ENCODE assay signal across 8 cellular contexts in the genomic region with DNA sequence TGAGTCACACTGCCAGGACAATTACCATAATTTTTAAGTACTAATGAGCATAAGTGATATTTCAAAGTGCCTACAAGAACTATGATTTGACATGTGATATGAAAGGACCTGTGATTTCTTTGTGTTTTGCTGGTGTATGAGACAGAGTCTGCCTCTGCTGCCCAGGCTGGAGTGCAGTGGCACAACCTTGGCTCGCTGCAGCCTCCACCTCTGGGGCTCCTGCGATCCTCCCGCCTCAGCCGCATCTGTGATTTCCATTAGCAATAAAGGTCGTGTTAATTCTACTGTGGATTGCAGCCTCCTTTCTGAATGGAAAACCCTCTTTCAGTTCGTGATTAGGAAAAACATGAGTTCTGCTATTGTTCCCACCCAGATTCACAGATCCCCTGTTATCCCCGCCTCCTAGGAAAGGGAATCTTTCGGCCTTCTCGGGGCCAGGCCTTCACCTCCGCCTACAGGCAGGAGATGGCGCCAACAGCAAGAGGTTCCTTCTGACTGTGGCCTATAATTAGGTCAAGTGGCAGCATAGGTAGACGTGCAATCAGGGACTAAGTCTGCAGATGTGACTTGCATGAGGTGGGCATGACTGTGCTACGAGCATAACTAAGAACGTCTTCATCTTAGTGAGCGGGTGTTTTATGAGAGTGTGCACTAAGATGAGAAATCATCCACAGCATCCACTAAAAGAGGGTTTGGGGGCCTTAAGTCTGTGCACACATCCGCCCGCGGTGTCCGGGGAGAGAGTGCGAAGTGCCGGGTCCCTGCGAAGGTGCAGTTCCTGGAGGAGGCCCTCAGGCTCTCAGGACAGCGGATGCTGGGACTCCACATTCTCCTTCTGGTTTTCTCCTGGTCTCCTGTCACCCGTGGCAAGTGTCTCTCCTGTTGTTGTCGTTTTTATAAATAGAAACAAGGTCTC. TPM values are rescaled to one million over a fixed set of nuclear protein-coding genes. Genes with fewer than 3 reads are reported as not detected.
A peak's percentile ranks its signal among the peaks of the same experiment; 100 is the strongest.
DNase-seq lines count a peak whose midpoint lies in the region; ATAC-seq and TF ChIP-seq lines count a peak whose summit lies in the region.

No MANE protein-coding gene starts in this region.

- H3K27me3 ChIP-seq in colonic mucosa: no peaks in the 10 kb centered on the region

- H3K27ac Mint-ChIP-seq in T-cell: peak overlapping the region; percentile 85 to 95

- POLR2A ChIA-PET in T-cell (lab: Charles Lee): no interaction called here

- H3K9me3 Mint-ChIP-seq in T-cell: no peaks in the 10 kb centered on the region

- peak; percentile 86 for TF ChIP-seq CTCF in colonic mucosa (IDR thresholded peaks at IDR 0.05)

- peak overlapping the region; percentile 80 to 89 (median 84) for H3K4me3 Mint-ChIP-seq in T-cell

- no peak overlapping the region for H3K4me3 ChIP-seq in colonic mucosa

- H3K36me3 ChIP-seq in colonic mucosa: no peaks in the 10 kb centered on the region

- ATAC-seq in HG03064 (IDR thresholded peaks at IDR 0.05; ENCODE audit: low read depth, unreplicated experiment): peak; percentile 68
- ATAC-seq in T-cell (replicated peaks in 1 of 4): peak; percentile 58 to 76 (median 69)

- H3K27me3 Mint-ChIP-seq in T-cell: peaks cover 0 to 7% of the 10 kb centered on the region in 2 donors

- peaks cover 32 to 37% (median 35%) of the 10 kb centered on the region in 3 donors for H3K4me1 Mint-ChIP-seq in T-cell

- intact Hi-C loops in colonic mucosa (cut with DNase I): loop anchor here (10.0 kb wide), 1 partner anchor 83 kb away; a partner anchor contains a TSS

- DNase-seq in activated CD8-positive, alpha-beta memory T cell treated with anti-CD3 and anti-CD28 coated beads for 24 hours: peak; percentile 77
- DNase-seq in activated CD8-positive, alpha-beta memory T cell treated with anti-CD3 and anti-CD28 coated beads, Interleukin-2, amount 50 U/mL, for 48 hours: no peak
- DNase-seq in T-cell: peak in 30 of 34 experiments; percentile 40 to 69 (median 56)
- DNase-seq in colonic mucosa: peak; percentile 77
- peak; percentile 69 for DNase-seq in mucosa of gallbladder (ENCODE audit: low spot score)
- no peak for DNase-seq in epidermal melanocyte (ENCODE audit: insufficient read length, low spot score)
- no peak for DNase-seq in DMS53 treated with DMSO at 0.1 percent for 48 hours (lab: John Stamatoyannopoulos, UW; ENCODE audit: unreplicated experiment)

- peaks cover 6% of the 10 kb centered on the region for H3K4me1 ChIP-seq in colonic mucosa

- H3K36me3 Mint-ChIP-seq in T-cell: no peaks in the 10 kb centered on the region

- CTCF ChIA-PET in T-cell (lab: Charles Lee): interaction anchor here (0.7 to 0.8 kb wide), 2 partner anchors 9 to 64 kb away, joined by 3 read pairs; no protein-coding TSS in a partner anchor

- H3K9me3 ChIP-seq in colonic mucosa: no peaks in the 10 kb centered on the region

- no peak overlapping the region for H3K27ac ChIP-seq in colonic mucosa

- H3K9ac ChIP-seq in colonic mucosa (ENCODE audit: low read depth in 2 of 2, low read length in 2 of 2): peak overlapping the region in 1 of 2 donors; percentile 12

RNA-seq across cellular contexts. Expression of a gene that starts 23.1 kb away (rescaled TPM):
- 1 to 10 TPM; 1.6 to 3.1 (median 3.0) TPM for total RNA-seq in T-cell
- 1 to 10 TPM; 6.8 to 8.7 TPM for total RNA-seq in colonic mucosa
- 1.2 TPM for total RNA-seq in mucosa of gallbladder

RNA-seq across cellular contexts. Expression of a gene that starts 34.5 kb away (rescaled TPM):
- total RNA-seq in T-cell: not detected
- total RNA-seq in colonic mucosa: not detected
- not detected for total RNA-seq in mucosa of gallbladder

RNA-seq across cellular contexts. Expression of a gene that starts 41.2 kb away (rescaled TPM):
- 10 to 100 TPM; 32.2 to 46.2 (median 36.7) TPM for total RNA-seq in T-cell
- total RNA-seq in colonic mucosa: 10 to 100 TPM; 22.2 to 41.1 TPM
- 47.6 TPM for total RNA-seq in mucosa of gallbladder

RNA-seq across cellular contexts. Expression of a gene that starts 50.9 kb away (rescaled TPM):
- total RNA-seq in T-cell (not detected), colonic mucosa (not detected), mucosa of gallbladder (not detected)

Comparison
In these comparisons a context has a peak if more than half of its experiments do, and no peak if none do; other contexts are left out.
1. DNase-seq: peak in activated CD8-positive, alpha-beta memory T cell treated with anti-CD3 and anti-CD28 coated beads for 24 hours (single experiment), T-cell (30 of 34), colonic mucosa (single experiment) and mucosa of gallbladder (single experiment); none in activated CD8-positive, alpha-beta memory T cell treated with anti-CD3 and anti-CD28 coated beads, Interleukin-2, amount 50 U/mL, for 48 hours (single experiment), epidermal melanocyte (single experiment) and DMS53 treated with DMSO at 0.1 percent for 48 hours (single experiment).